ENCODE assay signal across 22 cellular contexts in genomic region chr6:170251776-170252571, GRCh38. TPM values are rescaled to one million over a fixed set of nuclear protein-coding genes. Genes with fewer than 3 reads are reported as not detected.
DNase-seq lines count a peak whose midpoint lies in the region; ATAC-seq, FAIRE-seq and TF ChIP-seq lines count a peak whose summit lies in the region.
"Had no signal": no experiment of that assay in that cellular context is flagged by ENCODE, and none has a peak within 500 bp of the region (broad histone marks: within the 10 kb centered on the region; RNA-seq: fewer than 3 reads in every experiment).

No MANE protein-coding gene starts in this region.

- CTCF ChIA-PET in T-cell (lab: Charles Lee) = interaction anchor here in 1 of 2 donors (0.8 kb wide), 1 partner anchor 30 kb away, joined by 3 read pairs; no protein-coding TSS in a partner anchor

- no peak for FAIRE-seq in GM19239 (lab: Jason Lieb, UNC)
- FAIRE-seq: A549, G401.6, GM18507, HTR-8/SVneo had no signal

- intact Hi-C loops in right lobe of liver (cut with DNase I) = no loop called here

- TF ChIP-seq CTCF in NB4 (IDR thresholded peaks at IDR 0.05; ENCODE audit: low read depth, low read length) = no peak
- TF ChIP-seq CTCF in RWPE2 (IDR thresholded peaks at IDR 0.05; ENCODE audit: poor library complexity, severe bottlenecking) = no peak
- TF ChIP-seq CTCF in right lobe of liver (IDR thresholded peaks at IDR 0.05) = no peak

- no peaks in the 10 kb centered on the region for H3K9me3 Mint-ChIP-seq in T-cell
- H3K9me3 Mint-ChIP-seq: CD4-positive, CD25-positive, alpha-beta regulatory T cell had no signal

- WGBS in right lobe of liver (ENCODE audit: insufficient coverage, low coverage, low lambda C conversion rate, missing lambda C conversion rate) = 87% methylated on average over 10 of the region's 41 CpGs

- H3K27ac ChIP-seq in RWPE2 (ENCODE audit: poor library complexity, severe bottlenecking) = no peak overlapping the region
- no peak overlapping the region for H3K27ac ChIP-seq in right lobe of liver
- H3K27ac ChIP-seq: A549, KMS-11 had no signal

- TF ChIP-seq POLR2A in NB4 (IDR thresholded peaks at IDR 0.05; ENCODE audit: extremely low read depth, insufficient read length) (no peak), right lobe of liver (IDR thresholded peaks at IDR 0.05) (no peak)

- peak overlapping the region; percentile 6 for H3K4me3 ChIP-seq in NB4 (ENCODE audit: low read depth, low read length)
- no peak overlapping the region for H3K4me3 ChIP-seq in RWPE2 (ENCODE audit: severe bottlenecking)
- no peak overlapping the region for H3K4me3 ChIP-seq in right lobe of liver
- H3K4me3 ChIP-seq: A549 had no signal

- no peaks in the 10 kb centered on the region for H3K36me3 Mint-ChIP-seq in T-cell
- H3K36me3 Mint-ChIP-seq: CD4-positive, CD25-positive, alpha-beta regulatory T cell had no signal

- H3K27me3 ChIP-seq in RWPE2 (ENCODE audit: insufficient read depth, poor library complexity, severe bottlenecking) (no peaks in the 10 kb centered on the region), right lobe of liver (no peaks in the 10 kb centered on the region)

- H3K4me1 Mint-ChIP-seq in T-cell = no peaks in the 10 kb centered on the region
- H3K4me1 Mint-ChIP-seq: CD4-positive, CD25-positive, alpha-beta regulatory T cell had no signal

- no peaks in the 10 kb centered on the region for H3K9me3 ChIP-seq in RWPE2 (ENCODE audit: severe bottlenecking)
- no peaks in the 10 kb centered on the region for H3K9me3 ChIP-seq in right lobe of liver
- H3K9me3 ChIP-seq: A549, SK-N-SH had no signal

- no peak overlapping the region for H3K27ac Mint-ChIP-seq in T-cell

- in situ Hi-C loops in G401 (cut with HindIII; ENCODE audit: low sequenced_read_pairs) = no loop called here

- POLR2A ChIA-PET in T-cell (lab: Charles Lee) = interaction anchor here in 1 of 2 donors (0.6 kb wide), 2 partner anchors 17 to 117 kb away, joined by 3 to 5 read pairs; no protein-coding TSS in a partner anchor

- DNase-seq in D341Med (ENCODE audit: low spot score) (peak; percentile 63), NB4 (ENCODE audit: low read depth) (peak; percentile 96), RWPE2 (ENCODE audit: low spot score) (peak; percentile 52), right lobe of liver (peak in 2 of 3 donors; percentile 5 to 47), G401 (ENCODE audit: low spot score) (no peak), dermis blood vessel endothelial cell (no peak), GM19239 (ENCODE audit: insufficient read length, low spot score) (no peak), T-cell (no peak)
- DNase-seq: CD4-positive, CD25-positive, alpha-beta regulatory T cell; COR-L47; DND-41; IMR-90; NCI-H1930; NCI-H2227 treated with DMSO at 0.1 percent for 48 hours; NCI-H510A treated with DMSO at 0.1 percent for 48 hours; SHP77 treated with DMSO at 0.1 percent for 48 hours; SK-N-SH had no signal

- H3K4me1 ChIP-seq in RWPE2 (ENCODE audit: insufficient read depth, poor library complexity, severe bottlenecking) (peaks cover 7% of the 10 kb centered on the region), right lobe of liver (no peaks in the 10 kb centered on the region)
- H3K4me1 ChIP-seq: A549 had no signal

- no peak overlapping the region for H3K4me3 Mint-ChIP-seq in T-cell
- H3K4me3 Mint-ChIP-seq: CD4-positive, CD25-positive, alpha-beta regulatory T cell had no signal

- ATAC-seq in RWPE2 (ENCODE audit: low read depth) = no peak
- ATAC-seq in right lobe of liver = no peak
- no peak for ATAC-seq in T-cell (replicated peaks in 1 of 4)
- ATAC-seq: A549 had no signal

- H3K36me3 ChIP-seq in RWPE2 (ENCODE audit: low read depth) (no peaks in the 10 kb centered on the region), right lobe of liver (no peaks in the 10 kb centered on the region)

- H3K27me3 Mint-ChIP-seq in T-cell = peaks cover 4 to 14% of the 10 kb centered on the region in 2 donors

RNA-seq across cellular contexts. Expression of gene DLL1, which starts 38.9 kb away (rescaled TPM):
- 1 to 10 TPM; 2.0 to 9.6 (median 3.4) TPM for total RNA-seq in right lobe of liver
- total RNA-seq in G401 (2014; rRNA removed; shearing (Covaris generic)) = 0.18 and 0.51 TPM in 2 replicates
- total RNA-seq in dermis blood vessel endothelial cell = 7.5 and 7.6 TPM in 2 replicates
- 1 to 10 TPM; 3.3 to 8.6 (median 4.7) TPM for total RNA-seq in T-cell

RNA-seq across cellular contexts. Expression of gene FAM120B, which starts 54.6 kb away (rescaled TPM):
- total RNA-seq in right lobe of liver = 10 to 100 TPM in 5 of 6 experiments, 1 to 10 TPM in 1; 9.5 to 15.7 (median 13.1) TPM
- 9.4 and 12.5 TPM in 2 replicates for total RNA-seq in G401 (2014; rRNA removed; shearing (Covaris generic))
- 12.8 and 18.1 TPM in 2 replicates for total RNA-seq in dermis blood vessel endothelial cell
- total RNA-seq in T-cell = 10 to 100 TPM; 34.1 to 39.8 (median 38.0) TPM

Comparison
In these comparisons a context has a peak if more than half of its experiments do, and no peak if none do; other contexts are left out.
1. DNase-seq: peak in D341Med (single experiment), NB4 (single experiment), RWPE2 (single experiment) and right lobe of liver (2 of 3); none in G401 (single experiment), dermis blood vessel endothelial cell (single experiment), GM19239 (single experiment) and T-cell (0 of 34).